ENCODE assay signal across 8 cellular contexts in the genomic region with DNA sequence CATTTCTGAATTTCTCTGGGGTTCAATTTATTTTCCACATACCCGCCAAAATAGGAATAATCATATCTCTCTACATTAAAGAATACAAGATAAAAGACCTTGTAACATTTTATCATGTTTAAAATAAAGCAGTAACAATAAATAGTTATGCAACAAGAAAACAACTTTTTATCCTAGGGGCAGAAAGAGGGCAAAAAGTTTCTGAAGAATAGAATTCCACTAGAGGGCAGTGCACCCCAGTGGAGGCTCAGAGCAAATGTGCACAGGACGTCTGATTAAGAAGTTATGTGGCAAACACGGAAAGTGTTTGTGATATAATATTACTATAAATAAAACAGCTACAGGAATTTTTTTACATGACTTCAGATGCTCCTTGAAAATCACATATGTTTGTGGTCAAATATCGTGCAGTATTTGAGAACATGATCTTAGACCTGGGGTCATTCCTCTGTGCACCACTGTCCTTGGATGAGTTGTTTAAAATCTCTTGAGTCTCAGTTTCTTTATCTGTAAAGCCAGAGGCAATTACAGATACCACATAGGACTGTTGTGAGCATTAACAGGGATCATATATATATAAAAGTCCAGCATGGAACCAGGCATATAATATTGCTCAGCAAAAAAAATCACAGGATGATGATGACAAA. TPM values are rescaled to one million over a fixed set of nuclear protein-coding genes. Genes with fewer than 3 reads are reported as not detected.
A peak's percentile ranks its signal among the peaks of the same experiment; 100 is the strongest.
DNase-seq lines count a peak whose midpoint lies in the region; ATAC-seq and TF ChIP-seq lines count a peak whose summit lies in the region.

No MANE protein-coding gene starts in this region.

- TF ChIP-seq CTCF in neural cell (IDR thresholded peaks at IDR 0.05; ENCODE audit: poor library complexity, severe bottlenecking) = peak; percentile 75

- no peaks in the 10 kb centered on the region for H3K79me2 ChIP-seq in neural cell (replicated peaks; ENCODE audit: insufficient read depth, low read length)

- no peak overlapping the region for H2AFZ ChIP-seq in neural cell (ENCODE audit: low read depth, low read length)

- H3K36me3 ChIP-seq in neural cell (ENCODE audit: insufficient read depth, low read length) = no peaks in the 10 kb centered on the region

- no peaks in the 10 kb centered on the region for H3K27me3 ChIP-seq in neural cell (ENCODE audit: insufficient read depth, low read depth, low read length)

- no peak for TF ChIP-seq EP300 in neural cell (conservative IDR thresholded peaks at IDR 0.05; ENCODE audit: poor library complexity, severe bottlenecking)

- no peak overlapping the region for H3K4me3 ChIP-seq in neural cell (ENCODE audit: low read length)

- H4K20me1 ChIP-seq in neural cell (ENCODE audit: insufficient read depth) = no peaks in the 10 kb centered on the region

- TF ChIP-seq RAD21 in neural cell (conservative IDR thresholded peaks at IDR 0.05) = peak; percentile 77

- H3K9me2 ChIP-seq in neural cell (ENCODE audit: insufficient read depth, low read length) = no peaks in the 10 kb centered on the region

- H3K4me2 ChIP-seq in neural cell (ENCODE audit: low read length) = no peak overlapping the region

- peak; percentile 51 for ATAC-seq in GM19397 (IDR thresholded peaks at IDR 0.05; ENCODE audit: unreplicated experiment)
- ATAC-seq in HG02763 (IDR thresholded peaks at IDR 0.05; ENCODE audit: unreplicated experiment) = no peak

- peak; percentile 58 for DNase-seq in COLO829 (ENCODE audit: low spot score)
- DNase-seq in HuH-7 (ENCODE audit: low spot score) = peak; percentile 36
- DNase-seq in NOMO-1 treated with dmso at 0.1 percent for 144 hours (lab: John Stamatoyannopoulos, UW; ENCODE audit: unreplicated experiment) = peak; percentile 65
- peak; percentile 45 for DNase-seq in activated T-cell treated with anti-CD3 and anti-CD28 coated beads for 24 hours (ENCODE audit: low read depth)
- DNase-seq in fibroblast of gingiva (ENCODE audit: low read depth) = peak; percentile 50

- no peak overlapping the region for H3K9ac ChIP-seq in neural cell (ENCODE audit: low read length)

- H3K27ac ChIP-seq in neural cell (ENCODE audit: low read length) = no peak overlapping the region

- no peaks in the 10 kb centered on the region for H3F3A ChIP-seq in neural cell (ENCODE audit: insufficient read depth, low read length, poor library complexity, severe bottlenecking)

- H3K9me3 ChIP-seq in neural cell (ENCODE audit: low read length) = no peaks in the 10 kb centered on the region

TF ChIP-seq in neural cell, 6 proteins besides CTCF, POLR2A, EP300 and RAD21:
- TF ChIP-seq SMC3 (conservative IDR thresholded peaks at IDR 0.05; ENCODE audit: poor library complexity) = peak; percentile 76
- no peak for TF ChIP-seq EZH2 (IDR thresholded peaks at IDR 0.05; ENCODE audit: borderline replicate concordance, insufficient read depth, low read length, poor library complexity, severe bottlenecking)

RNA-seq across cellular contexts. Expression of gene PIK3R4, which starts 13.2 kb away (rescaled TPM):
- 15.7 and 18.3 TPM in 2 replicates for polyA plus RNA-seq in neural cell
- 40.9 and 44.8 TPM in 2 replicates for polyA minus RNA-seq in neural cell
